Comparison of ENCODE assay signal across 11 cellular contexts in genomic region chr16:4937782-4938682, GRCh38. TPM values are rescaled to one million over a fixed set of nuclear protein-coding genes. Genes with fewer than 3 reads are reported as not detected.
A peak's percentile ranks its signal among the peaks of the same experiment; 100 is the strongest.
DNase-seq lines count a peak whose midpoint lies in the region; ATAC-seq, FAIRE-seq and TF ChIP-seq lines count a peak whose summit lies in the region.
"Had no signal": no experiment of that assay in that cellular context is flagged by ENCODE, and none has a peak within 500 bp of the region (broad histone marks: within the 10 kb centered on the region; RNA-seq: fewer than 3 reads in every experiment).

No MANE protein-coding gene starts in this region.

- POLR2A ChIA-PET in A549 (lab: Yijun Ruan, JAX) (no interaction called here), HEK293T (lab: Yijun Ruan, JAX) (no interaction called here)

- 88% methylated on average over 16 of the region's 16 CpGs for WGBS in A549 (ENCODE audit: missing lambda C conversion rate)
- WGBS in endodermal cell (ENCODE audit: insufficient coverage in 1 of 2, insufficient read length in 1 of 2), 2 experiments: 93 to 97% methylated on average over 11 to 15 of the region's 16 CpGs

- no peak for TF ChIP-seq RAD21 in A549 (conservative IDR thresholded peaks at IDR 0.05 in 1 of 2, IDR thresholded peaks at IDR 0.05 in 1 of 2)

- no peak for TF ChIP-seq CTCF in A549 (IDR thresholded peaks at IDR 0.05)
- no peak for TF ChIP-seq CTCF in endodermal cell (conservative IDR thresholded peaks at IDR 0.05)
- no peak for TF ChIP-seq CTCF in natural killer cell (IDR thresholded peaks at IDR 0.05)

- intact Hi-C loops in natural killer cell (cut with micrococcal nuclease): no loop called here

- H3K27me3 ChIP-seq in endodermal cell (ENCODE audit: control insufficient read depth, insufficient read depth, low read length, poor library complexity, severe bottlenecking): no peaks in the 10 kb centered on the region

- FAIRE-seq in A549 (lab: Jason Lieb, UNC): no peak
- FAIRE-seq: endometrium had no signal

- H3K27ac ChIP-seq in A549 (peak overlapping the region; percentile 69 to 89; a peak in 4 of 6 replicates), endodermal cell (ENCODE audit: low read depth, low read length) (no peak overlapping the region)

- peaks cover 31% of the 10 kb centered on the region for H3K4me1 ChIP-seq in A549
- H3K4me1 ChIP-seq in endodermal cell (ENCODE audit: control insufficient read depth, insufficient read depth, low read length): peaks cover 6% of the 10 kb centered on the region

- H3K9me3 ChIP-seq in A549 (no peaks in the 10 kb centered on the region), endodermal cell (ENCODE audit: control insufficient read depth, low read length) (no peaks in the 10 kb centered on the region)

- CTCF ChIA-PET in A549 (lab: Yijun Ruan, JAX): interaction anchor here (1.9 kb wide), 1 partner anchor 18 kb away, joined by 6 read pairs; no protein-coding TSS in a partner anchor
- CTCF ChIA-PET in HEK293T (lab: Yijun Ruan, JAX): interaction anchor here (1.1 kb wide), 1 partner anchor 10 kb away, joined by 3 read pairs; no protein-coding TSS in a partner anchor

- no peak for ATAC-seq in A549
- ATAC-seq in natural killer cell: no peak

- DNase-seq in A549 (ENCODE audit: low read depth in 1 of 2, low spot score in 1 of 2) (no peak), NCI-H2196 (lab: John Stamatoyannopoulos, UW; ENCODE audit: unreplicated experiment) (peak; percentile 53), endodermal cell (peak; percentile 23), natural killer cell (no peak), HEK293T (ENCODE audit: extremely low spot score) (no peak), NCI-H226 (no peak), NCI-H1092 (lab: John Stamatoyannopoulos, UW) (no peak), SIG-M5 treated with dmso at 0.1 percent for 504 hours (lab: John Stamatoyannopoulos, UW; ENCODE audit: unreplicated experiment) (no peak)
- DNase-seq: activated T-cell treated with anti-CD3 and anti-CD28 coated beads, Interleukin-2, amount 50 U/mL, for 1 hour; CD4-positive, CD25-positive, alpha-beta regulatory T cell had no signal

- no peaks in the 10 kb centered on the region for H3K36me3 ChIP-seq in endodermal cell (ENCODE audit: control insufficient read depth, insufficient read depth, low read length)

- no peak overlapping the region for H3K4me3 ChIP-seq in A549
- no peak overlapping the region for H3K4me3 ChIP-seq in endodermal cell (ENCODE audit: low read length)

- H3K36me3 Mint-ChIP-seq in endodermal cell (ENCODE audit: low read depth) (no peaks in the 10 kb centered on the region), natural killer cell (no peaks in the 10 kb centered on the region)
- H3K36me3 Mint-ChIP-seq: CD4-positive, CD25-positive, alpha-beta regulatory T cell had no signal

- no peak overlapping the region for H3K9ac ChIP-seq in endodermal cell (ENCODE audit: extremely low read depth, low read length, poor library complexity, severe bottlenecking)

- H3K4me1 Mint-ChIP-seq in endodermal cell: peaks cover 11% of the 10 kb centered on the region
- peaks cover 0 to 5% of the 10 kb centered on the region in 2 donors for H3K4me1 Mint-ChIP-seq in natural killer cell

- H3K4me2 ChIP-seq in A549: peak overlapping the region; percentile 98; the same call in 2 of the 3 replicates

- peak overlapping the region; percentile 85 for H3K4me3 Mint-ChIP-seq in endodermal cell
- H3K4me3 Mint-ChIP-seq in natural killer cell: peak overlapping the region; percentile 3

- no peak for TF ChIP-seq EP300 in A549 (IDR thresholded peaks at IDR 0.05)

- no peak overlapping the region for H3K27ac Mint-ChIP-seq in endodermal cell
- no peak overlapping the region for H3K27ac Mint-ChIP-seq in natural killer cell
- H3K27ac Mint-ChIP-seq: CD4-positive, CD25-positive, alpha-beta regulatory T cell had no signal

- no peak for TF ChIP-seq POLR2A in A549 (IDR thresholded peaks at IDR 0.05; ENCODE audit: low read length)

- H3K9me3 Mint-ChIP-seq in endodermal cell (no peaks in the 10 kb centered on the region), natural killer cell (no peaks in the 10 kb centered on the region)

- no peaks in the 10 kb centered on the region for H3K27me3 Mint-ChIP-seq in endodermal cell (ENCODE audit: insufficient read depth)
- peaks cover 20 to 25% of the 10 kb centered on the region in 2 donors for H3K27me3 Mint-ChIP-seq in natural killer cell (ENCODE audit: low read depth in 2 of 2)

TF ChIP-seq in A549, 52 proteins besides CTCF, POLR2A, EP300 and RAD21:
- TF ChIP-seq NR3C1 (IDR thresholded peaks at IDR 0.05) (no peak), FOSL2 (IDR thresholded peaks at IDR 0.05) (no peak), FOSL2 (CRISPR knock-in tag; IDR thresholded peaks at IDR 0.05) (no peak), BCL3 (IDR thresholded peaks at IDR 0.05) (no peak), CEBPB (IDR thresholded peaks at IDR 0.05) (peak in 1 of 2 experiments; percentile 8; a peak in 1 of 4 replicates), HMGXB4 (CRISPR knock-in tag; IDR thresholded peaks at IDR 0.05; ENCODE audit: borderline replicate concordance) (no peak)

TF ChIP-seq in HEK293T, 16 proteins besides CTCF, POLR2A, EP300 and RAD21:
- TF ChIP-seq FOXA1 (IDR thresholded peaks at IDR 0.05) (no peak), SUZ12 (IDR thresholded peaks at IDR 0.05) (no peak), HDGF (IDR thresholded peaks at IDR 0.05; ENCODE audit: borderline replicate concordance) (no peak), TARDBP (IDR thresholded peaks at IDR 0.05) (no peak)

RNA-seq across cellular contexts. Expression of gene PPL, which starts 1.1 kb away (rescaled TPM):
- polyA plus RNA-seq in A549 (2011; rRNA removed): 2.6 and 2.7 TPM in 2 replicates
- 1.2 and 1.5 TPM in 2 replicates for polyA plus RNA-seq in A549 (2012; cell fraction: cytosol; rRNA removed)
- polyA plus RNA-seq in A549 (2012; cell fraction: nucleus; rRNA removed): 5.2 and 6.0 TPM in 2 replicates
- polyA plus RNA-seq in A549 (2017; fragmentation: RNase III; extraction: RNeasy Plus Mini Kit Qiagen cat#74134 plus additional on column Dnase treatment): 1.8 to 2.9 TPM (median 2.0 TPM) in 3 replicates
- polyA minus RNA-seq in A549 (2011; rRNA and poly(A)+ RNA removed): 3.4 and 4.0 TPM in 2 replicates
- 10 to 100 TPM; 37.8 to 48.5 TPM for total RNA-seq in endodermal cell
- 4.7 TPM for polyA plus RNA-seq in endodermal cell (2013, experiment 1 of 2)
- polyA plus RNA-seq in endodermal cell (2013, experiment 2 of 2): 3.6 TPM
- not detected for total RNA-seq in natural killer cell
- total RNA-seq: CD4-positive, CD25-positive, alpha-beta regulatory T cell had no signal

RNA-seq across cellular contexts. Expression of gene SEC14L5, which starts 20.1 kb away (rescaled TPM):
- polyA plus RNA-seq in A549 (2011; rRNA removed) (0.05 and 0.07 TPM in 2 replicates), A549 (2017; fragmentation: RNase III; extraction: RNeasy Plus Mini Kit Qiagen cat#74134 plus additional on column Dnase treatment) (0.03 TPM in 3 replicates)
- polyA plus RNA-seq in A549 (2012; cell fraction: cytosol; rRNA removed): 0.01 TPM in 2 replicates
- polyA plus RNA-seq in A549 (2012; cell fraction: nucleus; rRNA removed): 0.01 TPM in 2 replicates
- 0.49 TPM in 1 of 2 replicates, not detected in the other for polyA minus RNA-seq in A549 (2011; rRNA and poly(A)+ RNA removed)
- total RNA-seq in endodermal cell (under 1 TPM; 0.22 to 0.33 TPM), natural killer cell (1 to 10 TPM in 1 of 3 donors, under 1 TPM in 2; 0.27 to 1.1 (median 0.93) TPM)
- 0.89 TPM for polyA plus RNA-seq in endodermal cell (2013, experiment 1 of 2)
- 0.37 TPM for polyA plus RNA-seq in endodermal cell (2013, experiment 2 of 2)
- polyA plus RNA-seq: CD4-positive, CD25-positive, alpha-beta regulatory T cell had no signal

Comparison
In these comparisons a context has a peak if more than half of its experiments do, and no peak if none do; other contexts are left out.
1. DNase-seq: peak in NCI-H2196 (single experiment) and endodermal cell (single experiment); none in A549 (0 of 2), natural killer cell (single experiment), HEK293T (single experiment), NCI-H226 (single experiment), NCI-H1092 (single experiment) and SIG-M5 treated with dmso at 0.1 percent for 504 hours (single experiment).
2. RNA of gene PPL, which starts 1.1 kb away (total RNA-seq): 37.8 to 48.5 TPM in endodermal cell; not detected in natural killer cell; every median in the first group is over 10 times any median in the second.